In genomic region chr1:167720965-167721616, GRCh38 we compare ENCODE assay signal across 8 cellular contexts. TPM values are rescaled to one million over a fixed set of nuclear protein-coding genes. Genes with fewer than 3 reads are reported as not detected.
DNase-seq lines count a peak whose midpoint lies in the region; ATAC-seq and TF ChIP-seq lines count a peak whose summit lies in the region.

No MANE protein-coding gene starts in this region.

- TF ChIP-seq CTCF in gastroesophageal sphincter (IDR thresholded peaks at IDR 0.05), result peak in 3 of 4 experiments; percentile 6 to 51 (median 6)

- H3K27ac ChIP-seq in gastroesophageal sphincter, result peak overlapping the region; percentile 48 to 95 (median 92)

- DNase-seq in T-helper 2 cell treated with Interferon-gamma antibody and Interleukin-4, amounts not matched to agents 5 μg/mL and 100 μg/mL, for 36 hours (ENCODE audit: low spot score), result no peak
- no peak for DNase-seq in T-helper 2 cell
- DNase-seq in MG63, result peak; percentile 64
- no peak for DNase-seq in activated T-helper 1 cell treated with anti-CD3 and anti-CD28 coated beads, Interleukin-12 subunit alpha, Interleukin-12 subunit beta, Interleukin-2, Interleukin-4 antibody, amounts not matched to agents 30 ng/mL and 10 ng/mL and 1 ng/mL, durations not matched to agents 14 hours and 24 hours and 36 hours (ENCODE audit: low spot score)
- no peak for DNase-seq in stimulated activated CD4-positive, alpha-beta T cell treated with anti-CD3 and anti-CD28 coated beads, Interleukin-12 subunit alpha, Interleukin-12 subunit beta, amount 100 ng/mL, for 4 hours

- H3K27ac Mint-ChIP-seq in T-helper 2 cell treated with Interferon-gamma antibody and Interleukin-4, amounts not matched to agents 5 μg/mL and 100 μg/mL, for 36 hours, result peak overlapping the region; percentile 3
- peak overlapping the region; percentile 57 for H3K27ac Mint-ChIP-seq in activated T-helper 1 cell treated with anti-CD3 and anti-CD28 coated beads, Interleukin-12 subunit alpha, Interleukin-12 subunit beta, Interleukin-2, Interleukin-4 antibody, amounts not matched to agents 30 ng/mL and 10 ng/mL and 1 ng/mL, durations not matched to agents 14 hours and 24 hours and 36 hours

- peak overlapping the region; percentile 90 for H3K4me3 ChIP-seq in MG63
- peak overlapping the region; percentile 73 to 93 for H3K4me3 ChIP-seq in gastroesophageal sphincter
- H3K4me3 ChIP-seq in neuron (ENCODE audit: low read length), result peak overlapping the region; percentile 92

- no peaks in the 10 kb centered on the region for H3K9me3 Mint-ChIP-seq in T-helper 2 cell treated with Interferon-gamma antibody and Interleukin-4, amounts not matched to agents 5 μg/mL and 100 μg/mL, for 36 hours
- no peaks in the 10 kb centered on the region for H3K9me3 Mint-ChIP-seq in activated T-helper 1 cell treated with anti-CD3 and anti-CD28 coated beads, Interleukin-12 subunit alpha, Interleukin-12 subunit beta, Interleukin-2, Interleukin-4 antibody, amounts not matched to agents 30 ng/mL and 10 ng/mL and 1 ng/mL, durations not matched to agents 14 hours and 24 hours and 36 hours

- WGBS in gastroesophageal sphincter (ENCODE audit: low coverage in 1 of 2), 2 donors, result 8 to 11% methylated on average over 9 to 13 of the region's 13 CpGs

- H3K4me3 Mint-ChIP-seq in T-helper 2 cell treated with Interferon-gamma antibody and Interleukin-4, amounts not matched to agents 5 μg/mL and 100 μg/mL, for 36 hours, result peak overlapping the region; percentile 78
- H3K4me3 Mint-ChIP-seq in activated T-helper 1 cell treated with anti-CD3 and anti-CD28 coated beads, Interleukin-12 subunit alpha, Interleukin-12 subunit beta, Interleukin-2, Interleukin-4 antibody, amounts not matched to agents 30 ng/mL and 10 ng/mL and 1 ng/mL, durations not matched to agents 14 hours and 24 hours and 36 hours, result peak overlapping the region; percentile 95

- intact Hi-C loops in activated T-helper 1 cell treated with anti-CD3 and anti-CD28 coated beads, Interleukin-12 subunit alpha, Interleukin-12 subunit beta, Interleukin-2, Interleukin-4 antibody, amounts not matched to agents 30 ng/mL and 10 ng/mL and 1 ng/mL, durations not matched to agents 14 hours and 24 hours and 36 hours (cut with micrococcal nuclease), result loop anchor here (1.0 to 5.0 kb wide), 3 partner anchors 42 to 506 kb away; partner anchors contain the start of gene SFT2D2

- H3K27me3 Mint-ChIP-seq in T-helper 2 cell treated with Interferon-gamma antibody and Interleukin-4, amounts not matched to agents 5 μg/mL and 100 μg/mL, for 36 hours (ENCODE audit: low read depth), result no peaks in the 10 kb centered on the region
- no peaks in the 10 kb centered on the region for H3K27me3 Mint-ChIP-seq in activated T-helper 1 cell treated with anti-CD3 and anti-CD28 coated beads, Interleukin-12 subunit alpha, Interleukin-12 subunit beta, Interleukin-2, Interleukin-4 antibody, amounts not matched to agents 30 ng/mL and 10 ng/mL and 1 ng/mL, durations not matched to agents 14 hours and 24 hours and 36 hours (ENCODE audit: insufficient read depth)

- H3K36me3 Mint-ChIP-seq in T-helper 2 cell treated with Interferon-gamma antibody and Interleukin-4, amounts not matched to agents 5 μg/mL and 100 μg/mL, for 36 hours (ENCODE audit: low read depth), result peaks cover 5% of the 10 kb centered on the region
- H3K36me3 Mint-ChIP-seq in activated T-helper 1 cell treated with anti-CD3 and anti-CD28 coated beads, Interleukin-12 subunit alpha, Interleukin-12 subunit beta, Interleukin-2, Interleukin-4 antibody, amounts not matched to agents 30 ng/mL and 10 ng/mL and 1 ng/mL, durations not matched to agents 14 hours and 24 hours and 36 hours (ENCODE audit: low read depth), result peaks cover 9% of the 10 kb centered on the region

- peaks cover 51% of the 10 kb centered on the region for H3K4me1 Mint-ChIP-seq in T-helper 2 cell treated with Interferon-gamma antibody and Interleukin-4, amounts not matched to agents 5 μg/mL and 100 μg/mL, for 36 hours (ENCODE audit: low read depth)
- H3K4me1 Mint-ChIP-seq in activated T-helper 1 cell treated with anti-CD3 and anti-CD28 coated beads, Interleukin-12 subunit alpha, Interleukin-12 subunit beta, Interleukin-2, Interleukin-4 antibody, amounts not matched to agents 30 ng/mL and 10 ng/mL and 1 ng/mL, durations not matched to agents 14 hours and 24 hours and 36 hours (ENCODE audit: low read depth), result peaks cover 72% of the 10 kb centered on the region

- H3K36me3 ChIP-seq in MG63 (peaks cover 16% of the 10 kb centered on the region; the same call in 1 of the 2 replicates), gastroesophageal sphincter (no peaks in the 10 kb centered on the region), neuron (ENCODE audit: insufficient read depth, low read length) (no peaks in the 10 kb centered on the region)

- H3K27me3 ChIP-seq in MG63 (no peaks in the 10 kb centered on the region), gastroesophageal sphincter (no peaks in the 10 kb centered on the region), neuron (ENCODE audit: insufficient read depth, low read length) (no peaks in the 10 kb centered on the region)

- peaks cover 0 to 48% (median 11%) of the 10 kb centered on the region in 3 donors for H3K4me1 ChIP-seq in gastroesophageal sphincter
- peaks cover 27% of the 10 kb centered on the region for H3K4me1 ChIP-seq in neuron (ENCODE audit: insufficient read depth, low read length)

- no peak for TF ChIP-seq EP300 in gastroesophageal sphincter (IDR thresholded peaks at IDR 0.05)

- no peaks in the 10 kb centered on the region for H3K9me3 ChIP-seq in MG63
- H3K9me3 ChIP-seq in gastroesophageal sphincter, result no peaks in the 10 kb centered on the region
- H3K9me3 ChIP-seq in neuron (ENCODE audit: low read length), result no peaks in the 10 kb centered on the region

- ATAC-seq in gastroesophageal sphincter, result no peak
- no peak for ATAC-seq in GM21723 (IDR thresholded peaks at IDR 0.05; ENCODE audit: unreplicated experiment)

- TF ChIP-seq POLR2A in gastroesophageal sphincter (IDR thresholded peaks at IDR 0.05), result no peak

- H2AFZ ChIP-seq in neuron (ENCODE audit: low read depth, low read length), result peak overlapping the region; percentile 95

RNA-seq across cellular contexts. Expression of gene MPZL1, which starts 0.7 kb away (rescaled TPM):
- total RNA-seq in MG63 (2014; rRNA removed; shearing (Covaris generic); ENCODE audit: low replicate concordance), result 126 and 136 TPM in 2 replicates
- total RNA-seq in activated T-helper 1 cell treated with anti-CD3 and anti-CD28 coated beads, Interleukin-12 subunit alpha, Interleukin-12 subunit beta, Interleukin-2, Interleukin-4 antibody, amounts not matched to agents 30 ng/mL and 10 ng/mL and 1 ng/mL, durations not matched to agents 14 hours and 24 hours and 36 hours, result 40.8 and 40.9 TPM in 2 replicates
- total RNA-seq in gastroesophageal sphincter, result 100 to 1,000 TPM in 1 of 4 donors, 10 to 100 TPM in 3; 83.7 to 127 (median 95.8) TPM
